Comparison of ENCODE assay signal across 18 cellular contexts in genomic region chr3:12979151-12979946, GRCh38.
"Had no signal": no experiment of that assay in that cellular context is flagged by ENCODE, and none has a peak within 500 bp of the region (broad histone marks: within the 10 kb centered on the region; RNA-seq: fewer than 3 reads in every experiment).

No MANE protein-coding gene starts in this region.

- FAIRE-seq: urothelium cell line had no signal

- H3K4me1 ChIP-seq: ascending aorta had no signal

- H3K4me3 ChIP-seq: ascending aorta, coronary artery, gastrocnemius medialis, tibial artery had no signal

- DNase-seq: activated CD4-positive, alpha-beta T cell treated with anti-CD3 and anti-CD28 coated beads for 48 hours; activated CD8-positive, alpha-beta T cell treated with anti-CD3 and anti-CD28 coated beads for 36 hours; activated T-cell treated with anti-CD3 and anti-CD28 coated beads, Interleukin-2, amount 50 U/mL, for 24 hours; gastrocnemius medialis; head of caudate nucleus; immature natural killer cell; kidney glomerular epithelial cell; left ventricle myocardium superior; stimulated activated CD8-positive, alpha-beta memory T cell treated with anti-CD3 and anti-CD28 coated beads, Interleukin-4, amount 100 ng/mL, for 48 hours; stimulated activated naive CD8-positive, alpha-beta T cell treated with anti-CD3 and anti-CD28 coated beads, Interleukin-15, Interleukin-2, amounts not matched to agents 100 U/mL and 50 U/mL, for 24 hours; substantia nigra; tibial artery had no signal

- H3K36me3 Mint-ChIP-seq: activated naive CD4-positive, alpha-beta T cell treated with anti-CD3 and anti-CD28 coated beads, Interleukin-2, amount 50 U/mL, for 24 hours had no signal

- ATAC-seq: activated CD8-positive, alpha-beta T cell treated with anti-CD3 and anti-CD28 coated beads for 36 hours; gastrocnemius medialis; left ventricle myocardium superior; natural killer cell treated with Interleukin-12 subunit alpha and Interleukin-12 subunit beta and Interleukin-15 and Interleukin-18, amount 100 ng/mL, for 72 hours; stimulated activated naive CD8-positive, alpha-beta T cell treated with anti-CD3 and anti-CD28 coated beads, Interleukin-15, Interleukin-2, amounts not matched to agents 100 U/mL and 50 U/mL, for 24 hours had no signal

- H3K9me3 ChIP-seq: ascending aorta, gastrocnemius medialis, neutrophil, tibial artery had no signal

- H3K27ac Mint-ChIP-seq: activated CD8-positive, alpha-beta T cell treated with anti-CD3 and anti-CD28 coated beads for 36 hours; activated naive CD4-positive, alpha-beta T cell treated with anti-CD3 and anti-CD28 coated beads, Interleukin-2, amount 50 U/mL, for 24 hours had no signal

- H3K4me3 Mint-ChIP-seq: activated CD8-positive, alpha-beta T cell treated with anti-CD3 and anti-CD28 coated beads for 36 hours; activated naive CD4-positive, alpha-beta T cell treated with anti-CD3 and anti-CD28 coated beads, Interleukin-2, amount 50 U/mL, for 24 hours; activated T-cell treated with anti-CD3 and anti-CD28 coated beads, Interleukin-2, amount 50 U/mL, for 24 hours; immature natural killer cell; natural killer cell treated with Interleukin-12 subunit alpha and Interleukin-12 subunit beta and Interleukin-15 and Interleukin-18, amount 100 ng/mL, for 72 hours had no signal

- H3K27me3 Mint-ChIP-seq: activated CD8-positive, alpha-beta T cell treated with anti-CD3 and anti-CD28 coated beads for 36 hours; activated naive CD4-positive, alpha-beta T cell treated with anti-CD3 and anti-CD28 coated beads, Interleukin-2, amount 50 U/mL, for 24 hours; activated T-cell treated with anti-CD3 and anti-CD28 coated beads, Interleukin-2, amount 50 U/mL, for 24 hours; natural killer cell treated with Interleukin-12 subunit alpha and Interleukin-12 subunit beta and Interleukin-15 and Interleukin-18, amount 100 ng/mL, for 72 hours had no signal

- H3K36me3 ChIP-seq: ascending aorta, gastrocnemius medialis, tibial artery had no signal

- H3K27me3 ChIP-seq: ascending aorta, gastrocnemius medialis, neutrophil, tibial artery had no signal

- H3K9me3 Mint-ChIP-seq: activated CD8-positive, alpha-beta T cell treated with anti-CD3 and anti-CD28 coated beads for 36 hours; activated naive CD4-positive, alpha-beta T cell treated with anti-CD3 and anti-CD28 coated beads, Interleukin-2, amount 50 U/mL, for 24 hours; activated T-cell treated with anti-CD3 and anti-CD28 coated beads, Interleukin-2, amount 50 U/mL, for 24 hours; immature natural killer cell; natural killer cell treated with Interleukin-12 subunit alpha and Interleukin-12 subunit beta and Interleukin-15 and Interleukin-18, amount 100 ng/mL, for 72 hours had no signal

- H3K27ac ChIP-seq: ascending aorta, coronary artery, neutrophil, tibial artery had no signal
